18 cellular contexts compared by ENCODE assay signal in the genomic region with DNA sequence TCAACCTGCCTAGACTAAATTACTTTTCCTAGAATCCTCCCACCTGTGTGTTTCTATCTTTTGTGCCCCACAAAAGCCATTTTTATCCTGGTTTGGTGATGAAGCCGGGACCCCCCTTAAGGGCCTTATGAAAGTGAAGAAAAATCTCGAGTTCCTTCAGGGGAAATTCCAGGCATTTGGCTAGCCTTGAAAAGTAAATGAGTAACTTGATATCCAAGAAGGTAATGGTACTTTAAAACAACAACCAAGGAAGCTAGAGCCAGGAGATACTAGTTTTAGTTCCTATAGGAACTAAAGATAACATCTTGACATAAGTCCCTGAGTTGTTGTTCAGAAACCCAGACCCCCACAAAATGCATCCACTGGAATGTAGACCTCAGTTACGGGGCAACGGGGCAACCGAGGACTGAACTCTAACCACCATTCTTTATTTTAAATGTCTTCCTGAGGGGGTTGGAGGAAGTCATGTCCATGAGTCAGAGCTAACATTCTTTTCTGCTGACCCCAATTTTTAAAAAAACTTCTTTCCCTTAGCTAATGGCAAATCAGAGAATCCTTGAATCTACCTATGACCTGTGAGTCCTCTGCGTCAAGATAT.
"Had no signal": no experiment of that assay in that cellular context is flagged by ENCODE, and none has a peak within 500 bp of the region (broad histone marks: within the 10 kb centered on the region; RNA-seq: fewer than 3 reads in every experiment).

No MANE protein-coding gene starts in this region.

- DNase-seq: activated B cell treated with CpG ODN at 0.5 μM for 24 hours; activated CD4-positive, alpha-beta memory T cell treated with anti-CD3 and anti-CD28 coated beads, Interleukin-2, amount 10 ng/mL, durations not matched to agents 7 days and 5 days; activated CD4-positive, alpha-beta T cell treated with anti-CD3 and anti-CD28 coated beads for 4 hours; activated CD8-positive, alpha-beta memory T cell treated with anti-CD3 and anti-CD28 coated beads, Interleukin-2, amount 10 ng/mL, durations not matched to agents 7 days and 5 days; activated naive CD4-positive, alpha-beta T cell; activated naive CD8-positive, alpha-beta T cell treated with anti-CD3 and anti-CD28 coated beads for 36 hours; amniotic stem cell; heart left ventricle; left cardiac atrium; lower lobe of right lung; right cardiac atrium; stimulated activated CD4-positive, alpha-beta T cell treated with anti-CD3 and anti-CD28 coated beads, Interleukin-2, amount 100 ng/mL, for 48 hours; T-cell; transverse colon had no signal

- H3K9me3 ChIP-seq: lower lobe of right lung, suprapubic skin, transverse colon had no signal

- H3K4me1 ChIP-seq: heart left ventricle, lower lobe of right lung, suprapubic skin, transverse colon had no signal

- H3K4me3 ChIP-seq: coronary artery, heart left ventricle, lower lobe of right lung, suprapubic skin, transverse colon had no signal

- FAIRE-seq: endometrium, frontal cortex had no signal

- H3K27ac ChIP-seq: coronary artery, heart left ventricle, lower lobe of right lung, suprapubic skin, transverse colon had no signal

- H3K27me3 ChIP-seq: heart left ventricle, suprapubic skin, transverse colon had no signal

- H3K36me3 ChIP-seq: heart left ventricle, lower lobe of right lung, suprapubic skin, transverse colon had no signal
